8 cellular contexts compared by ENCODE assay signal in the genomic region with DNA sequence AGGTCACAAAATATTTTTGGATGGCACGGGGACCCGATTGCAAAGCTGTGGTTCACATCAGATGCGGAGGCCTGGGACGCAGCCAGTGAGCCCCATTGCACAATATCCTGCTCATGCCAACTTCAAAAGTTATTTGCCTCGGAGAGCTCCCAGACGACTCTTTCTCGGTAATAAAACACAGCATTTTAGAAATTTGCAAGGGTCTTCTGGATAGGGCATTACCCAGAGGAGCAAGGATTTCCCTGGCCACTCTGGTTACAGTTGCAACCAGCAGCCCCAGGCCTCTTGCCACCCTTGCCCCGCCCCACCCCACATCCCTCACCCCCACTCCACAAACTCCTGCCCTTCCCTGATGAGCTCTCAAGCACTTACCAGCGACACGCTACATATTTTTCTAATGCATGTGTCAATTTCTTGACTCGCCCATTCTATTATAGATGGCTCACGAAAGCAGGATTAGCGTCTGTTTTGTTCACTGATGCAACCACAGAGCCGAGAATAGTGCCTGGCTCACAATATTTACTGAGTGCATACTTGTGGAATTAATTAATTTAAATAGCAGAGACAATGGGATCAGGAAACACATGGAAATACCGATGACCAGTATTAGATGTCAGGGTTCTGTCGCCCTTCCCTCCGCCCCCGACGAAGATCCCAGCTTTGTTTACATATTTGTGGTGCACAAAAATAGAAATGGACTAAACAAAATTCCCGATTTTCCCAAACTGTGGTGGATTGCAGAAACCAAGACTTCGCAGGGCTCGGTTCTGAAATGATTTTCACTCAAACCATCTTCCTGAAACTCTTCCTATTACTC.
DNase-seq lines count a peak whose midpoint lies in the region; ATAC-seq and TF ChIP-seq lines count a peak whose summit lies in the region.

No MANE protein-coding gene starts in this region.

- no peak for TF ChIP-seq POLR2A in gastroesophageal sphincter (IDR thresholded peaks at IDR 0.05)

- TF ChIP-seq EP300 in Ishikawa (IDR thresholded peaks at IDR 0.05; ENCODE audit: borderline replicate concordance) (no peak), gastroesophageal sphincter (IDR thresholded peaks at IDR 0.05) (no peak)

- CTCF ChIA-PET in HEK293T (lab: Yijun Ruan, JAX) = no interaction called here

- TF ChIP-seq CTCF in gastroesophageal sphincter (IDR thresholded peaks at IDR 0.05) = no peak

- no peaks in the 10 kb centered on the region for H3K9me3 ChIP-seq in SJCRH30 (replicated peaks)
- no peaks in the 10 kb centered on the region for H3K9me3 ChIP-seq in gastroesophageal sphincter

- peaks cover 10% of the 10 kb centered on the region for H3K4me1 ChIP-seq in SJCRH30
- H3K4me1 ChIP-seq in gastroesophageal sphincter = peaks cover 3 to 35% (median 11%) of the 10 kb centered on the region in 3 donors

- POLR2A ChIA-PET in HEK293T (lab: Yijun Ruan, JAX) = no interaction called here

- H3K36me3 Mint-ChIP-seq in stimulated activated effector memory CD8-positive, alpha-beta T cell treated with anti-CD3 and anti-CD28 coated beads, Interleukin-12 subunit alpha, Interleukin-12 subunit beta, amount 100 ng/mL, for 72 hours = no peaks in the 10 kb centered on the region

- WGBS in gastroesophageal sphincter (ENCODE audit: low coverage in 1 of 2), 2 donors = 13 to 14% methylated on average over 4 to 18 of the region's 22 CpGs

- no peak for TF ChIP-seq RAD21 in Ishikawa (IDR thresholded peaks at IDR 0.05; ENCODE audit: low read depth)

- ATAC-seq in gastroesophageal sphincter = peak; percentile 76
- ATAC-seq in stimulated activated effector memory CD8-positive, alpha-beta T cell treated with anti-CD3 and anti-CD28 coated beads, Interleukin-12 subunit alpha, Interleukin-12 subunit beta, amount 100 ng/mL, for 72 hours = no peak
- ATAC-seq in GM21381 (IDR thresholded peaks at IDR 0.05; ENCODE audit: unreplicated experiment) = no peak
- ATAC-seq in stimulated activated naive CD8-positive, alpha-beta T cell treated with anti-CD3 and anti-CD28 coated beads, Interleukin-15, Interleukin-2, amounts not matched to agents 100 U/mL and 50 U/mL, for 24 hours = no peak

- peak overlapping the region; percentile 58 for H3K27ac Mint-ChIP-seq in stimulated activated effector memory CD8-positive, alpha-beta T cell treated with anti-CD3 and anti-CD28 coated beads, Interleukin-12 subunit alpha, Interleukin-12 subunit beta, amount 100 ng/mL, for 72 hours

- peak overlapping the region; percentile 100 for H3K27ac ChIP-seq in SJCRH30
- peak overlapping the region; percentile 52 to 85 (median 84) for H3K27ac ChIP-seq in gastroesophageal sphincter

- H3K9me3 Mint-ChIP-seq in stimulated activated effector memory CD8-positive, alpha-beta T cell treated with anti-CD3 and anti-CD28 coated beads, Interleukin-12 subunit alpha, Interleukin-12 subunit beta, amount 100 ng/mL, for 72 hours = no peaks in the 10 kb centered on the region

- no peak overlapping the region for H3K4me3 Mint-ChIP-seq in stimulated activated effector memory CD8-positive, alpha-beta T cell treated with anti-CD3 and anti-CD28 coated beads, Interleukin-12 subunit alpha, Interleukin-12 subunit beta, amount 100 ng/mL, for 72 hours

- DNase-seq in SJCRH30 = peak; percentile 74 to 81
- no peak for DNase-seq in stimulated activated effector memory CD8-positive, alpha-beta T cell treated with anti-CD3 and anti-CD28 coated beads, Interleukin-12 subunit alpha, Interleukin-12 subunit beta, amount 100 ng/mL, for 72 hours (ENCODE audit: low spot score in 2 of 2)
- no peak for DNase-seq in HEK293T (ENCODE audit: extremely low spot score)
- no peak for DNase-seq in activated CD4-positive, CD25-positive, alpha-beta regulatory T cell (lab: John Stamatoyannopoulos, UW)
- DNase-seq in stimulated activated naive CD8-positive, alpha-beta T cell treated with anti-CD3 and anti-CD28 coated beads, Interleukin-15, Interleukin-2, amounts not matched to agents 100 U/mL and 50 U/mL, for 24 hours = no peak

- H3K36me3 ChIP-seq in SJCRH30 (no peaks in the 10 kb centered on the region), gastroesophageal sphincter (no peaks in the 10 kb centered on the region)

- H3K4me1 Mint-ChIP-seq in stimulated activated effector memory CD8-positive, alpha-beta T cell treated with anti-CD3 and anti-CD28 coated beads, Interleukin-12 subunit alpha, Interleukin-12 subunit beta, amount 100 ng/mL, for 72 hours = peaks cover 24% of the 10 kb centered on the region

- H3K27me3 ChIP-seq in SJCRH30 (no peaks in the 10 kb centered on the region), gastroesophageal sphincter (no peaks in the 10 kb centered on the region)

- H3K4me3 ChIP-seq in SJCRH30 (peak overlapping the region; percentile 54), gastroesophageal sphincter (peak overlapping the region; percentile 4 to 16)

TF ChIP-seq in Ishikawa, 13 proteins besides CTCF, POLR2A, EP300 and RAD21:
- TF ChIP-seq ZBTB7A (IDR thresholded peaks at IDR 0.05; ENCODE audit: low read depth) (no peak), CEBPB (IDR thresholded peaks at IDR 0.05) (peak; percentile 86)

TF ChIP-seq in HEK293T, 16 proteins besides CTCF, POLR2A, EP300 and RAD21:
- no peak for TF ChIP-seq FOXA1 (IDR thresholded peaks at IDR 0.05)
TF ChIP-seq in HEK293T: peak in this region for 0.

Comparison
In these comparisons a context has a peak if more than half of its experiments do, and no peak if none do; other contexts are left out.
1. DNase-seq: peak in SJCRH30 (2 of 2); none in stimulated activated effector memory CD8-positive, alpha-beta T cell treated with anti-CD3 and anti-CD28 coated beads, Interleukin-12 subunit alpha, Interleukin-12 subunit beta, amount 100 ng/mL, for 72 hours (0 of 2), HEK293T (single experiment), activated CD4-positive, CD25-positive, alpha-beta regulatory T cell (0 of 4) and stimulated activated naive CD8-positive, alpha-beta T cell treated with anti-CD3 and anti-CD28 coated beads, Interleukin-15, Interleukin-2, amounts not matched to agents 100 U/mL and 50 U/mL, for 24 hours (single experiment).